ENCODE assay signal across 8 cellular contexts in the genomic region with DNA sequence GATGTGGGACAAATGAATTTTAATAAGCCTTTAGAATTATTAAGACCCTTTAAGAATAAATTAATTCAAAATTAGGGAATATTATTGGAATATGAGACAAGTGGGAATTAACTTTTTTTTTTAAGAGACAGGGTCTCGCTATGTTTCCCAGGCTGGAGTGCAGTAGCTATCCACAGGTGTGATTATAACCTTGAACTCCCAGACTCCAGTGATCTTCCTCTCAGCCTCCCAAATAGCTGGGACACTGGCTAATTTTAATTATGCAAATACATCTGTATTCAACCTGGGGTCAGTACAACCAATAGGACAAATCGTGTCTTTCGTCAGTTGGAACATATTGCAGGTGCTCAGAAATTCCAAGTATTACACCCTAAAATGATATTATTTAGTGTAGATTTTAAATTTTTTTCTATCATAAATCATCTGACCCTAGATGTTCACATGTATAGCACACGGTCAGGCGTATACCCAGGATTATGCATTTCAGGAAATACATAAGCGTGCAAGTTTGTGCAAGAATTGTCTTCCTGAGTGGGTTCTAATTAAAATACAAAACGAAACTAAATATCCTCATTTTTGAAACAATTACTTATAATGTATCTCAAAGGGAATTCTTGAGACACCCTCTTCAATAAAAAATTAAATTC. TPM values are rescaled to one million over a fixed set of nuclear protein-coding genes. Genes with fewer than 3 reads are reported as not detected.
DNase-seq lines count a peak whose midpoint lies in the region; ATAC-seq, FAIRE-seq and TF ChIP-seq lines count a peak whose summit lies in the region.

No MANE protein-coding gene starts in this region.

- H3K27ac ChIP-seq in cardiac muscle cell (no peak overlapping the region), liver (ENCODE audit: low read depth in 1 of 2, low read length in 2 of 2) (no peak overlapping the region), uterus (peak overlapping the region in 1 of 2 donors; percentile 97)

- TF ChIP-seq POLR2A in uterus (IDR thresholded peaks at IDR 0.05) = no peak

- FAIRE-seq in HTR-8/SVneo (lab: Jason Lieb, UNC) = no peak

- no peak for TF ChIP-seq RAD21 in liver (IDR thresholded peaks at IDR 0.05)

- DNase-seq in cardiac muscle cell (ENCODE audit: low read depth in 1 of 2, low spot score in 1 of 2) (no peak), Right ventricle myocardium inferior (ENCODE audit: missing footprints) (no peak), uterus (no peak), HTR-8/SVneo (ENCODE audit: insufficient read length, low spot score) (no peak), ureter (ENCODE audit: low spot score) (no peak)
- no peak for DNase-seq in activated naive CD4-positive, alpha-beta T cell treated with anti-CD3 and anti-CD28 coated beads, Interleukin-2, amount 50 U/mL, for 72 hours (ENCODE audit: low spot score in 2 of 2)
- no peak for DNase-seq in NK-92 treated with Interleukin-12 subunit alpha and Interleukin-12 subunit beta, amount 100 ng/mL, for 24 hours (lab: John Stamatoyannopoulos, UW)

- peaks cover 6 to 15% of the 10 kb centered on the region in 2 donors for H3K9me3 Mint-ChIP-seq in activated naive CD4-positive, alpha-beta T cell treated with anti-CD3 and anti-CD28 coated beads, Interleukin-2, amount 50 U/mL, for 72 hours

- intact Hi-C loops in Right ventricle myocardium inferior (cut with DNase I) = loop anchor here (5.0 kb wide), 3 partner anchors 46 to 119 kb away; a partner anchor contains a TSS
- intact Hi-C loops in uterus (cut with DNase I; ENCODE audit: low total_unique reads) = no loop called here

- H3K4me3 ChIP-seq in cardiac muscle cell (peak overlapping the region; percentile 58), liver (ENCODE audit: low read depth in 1 of 3, low read length in 3 of 3) (peak overlapping the region; percentile 90 to 95 (median 90)), uterus (peak overlapping the region; percentile 75 to 98)

- H3K4me1 ChIP-seq in cardiac muscle cell (ENCODE audit: low read depth) (peaks cover 18% of the 10 kb centered on the region), liver (ENCODE audit: control insufficient read depth in 4 of 4, insufficient read depth in 4 of 4, low read length in 3 of 4) (peaks cover 10 to 34% (median 20%) of the 10 kb centered on the region in 4 donors), uterus (peaks cover 0 to 3% of the 10 kb centered on the region in 2 donors)

- no peaks in the 10 kb centered on the region for H3K36me3 ChIP-seq in cardiac muscle cell
- no peaks in the 10 kb centered on the region for H3K36me3 ChIP-seq in liver (ENCODE audit: control insufficient read depth in 4 of 4, insufficient read depth in 3 of 4, low read depth in 1 of 4, low read length in 3 of 4)
- no peaks in the 10 kb centered on the region for H3K36me3 ChIP-seq in uterus

- peaks cover 15 to 67% of the 10 kb centered on the region in 2 donors for H3K36me3 Mint-ChIP-seq in activated naive CD4-positive, alpha-beta T cell treated with anti-CD3 and anti-CD28 coated beads, Interleukin-2, amount 50 U/mL, for 72 hours

- peak overlapping the region; percentile 90 to 94 for H3K27ac Mint-ChIP-seq in activated naive CD4-positive, alpha-beta T cell treated with anti-CD3 and anti-CD28 coated beads, Interleukin-2, amount 50 U/mL, for 72 hours

- no peak for ATAC-seq in Right ventricle myocardium inferior
- ATAC-seq in activated naive CD4-positive, alpha-beta T cell treated with anti-CD3 and anti-CD28 coated beads, Interleukin-2, amount 50 U/mL, for 72 hours = no peak

- peak overlapping the region in 1 of 2 donors; percentile 67 for H3K9ac ChIP-seq in liver (ENCODE audit: low read depth in 1 of 2, low read length in 2 of 2)

- H3K9me3 ChIP-seq in cardiac muscle cell (ENCODE audit: low read depth) (peaks cover 4% of the 10 kb centered on the region), liver (ENCODE audit: control insufficient read depth in 4 of 4, low read length in 3 of 4) (peaks cover 0 to under 1% (median 0%) of the 10 kb centered on the region in 4 donors), uterus (peaks cover 0 to 5% of the 10 kb centered on the region in 2 donors)

- no peak for TF ChIP-seq CTCF in cardiac muscle cell (IDR thresholded peaks at IDR 0.05; ENCODE audit: low read depth, low read length)
- no peak for TF ChIP-seq CTCF in liver (IDR thresholded peaks at IDR 0.05; ENCODE audit: low read depth, low read length, missing input control)
- TF ChIP-seq CTCF in uterus (IDR thresholded peaks at IDR 0.05) = no peak

- H3K27me3 ChIP-seq in cardiac muscle cell (no peaks in the 10 kb centered on the region), liver (ENCODE audit: control insufficient read depth in 4 of 4, insufficient read depth in 4 of 4, low read length in 3 of 4) (no peaks in the 10 kb centered on the region), uterus (no peaks in the 10 kb centered on the region)

- WGBS in liver = 15% methylated on average over 7 of the region's 7 CpGs

TF ChIP-seq in liver, 16 proteins besides CTCF, POLR2A, EP300 and RAD21:
- TF ChIP-seq YY1 (IDR thresholded peaks at IDR 0.05) (no peak), HNF4A (conservative IDR thresholded peaks at IDR 0.05) (peak in 1 of 2 donors; percentile 9)

RNA-seq across cellular contexts. Expression of a gene that starts 1.2 kb away (rescaled TPM):
- total RNA-seq in cardiac muscle cell (23.7 and 26.9 TPM in 2 replicates), Right ventricle myocardium inferior (25.5 TPM), liver (10 to 100 TPM in 1 of 2 donors, 1 to 10 TPM in 1; 9.5 to 41.6 TPM), uterus (10 to 100 TPM; 21.3 to 50.2 (median 42.1) TPM), ureter (38.9 TPM)
- polyA plus RNA-seq in cardiac muscle cell (37.6 and 42.6 TPM in 2 replicates), liver (1 to 10 TPM; 4.3 to 9.8 TPM)
- 10 to 100 TPM; 37.9 to 53.5 TPM for total RNA-seq in activated naive CD4-positive, alpha-beta T cell treated with anti-CD3 and anti-CD28 coated beads, Interleukin-2, amount 50 U/mL, for 72 hours

RNA-seq across cellular contexts. Expression of a gene that starts 47.8 kb away (rescaled TPM):
- total RNA-seq in cardiac muscle cell = 27.4 and 28.4 TPM in 2 replicates
- polyA plus RNA-seq in cardiac muscle cell = 35.3 and 43.2 TPM in 2 replicates
- total RNA-seq in Right ventricle myocardium inferior = 20.0 TPM
- 10 to 100 TPM in 1 of 2 donors, 1 to 10 TPM in 1; 7.6 to 12.1 TPM for total RNA-seq in activated naive CD4-positive, alpha-beta T cell treated with anti-CD3 and anti-CD28 coated beads, Interleukin-2, amount 50 U/mL, for 72 hours
- 1 to 10 TPM; 3.6 to 5.1 TPM for total RNA-seq in liver
- polyA plus RNA-seq in liver = 1 to 10 TPM; 3.3 to 7.7 TPM
- 10 to 100 TPM in 2 of 4 donors, 1 to 10 TPM in 2; 1.2 to 55.8 (median 13.7) TPM for total RNA-seq in uterus
- 14.3 TPM for total RNA-seq in ureter
